In the genomic region with DNA sequence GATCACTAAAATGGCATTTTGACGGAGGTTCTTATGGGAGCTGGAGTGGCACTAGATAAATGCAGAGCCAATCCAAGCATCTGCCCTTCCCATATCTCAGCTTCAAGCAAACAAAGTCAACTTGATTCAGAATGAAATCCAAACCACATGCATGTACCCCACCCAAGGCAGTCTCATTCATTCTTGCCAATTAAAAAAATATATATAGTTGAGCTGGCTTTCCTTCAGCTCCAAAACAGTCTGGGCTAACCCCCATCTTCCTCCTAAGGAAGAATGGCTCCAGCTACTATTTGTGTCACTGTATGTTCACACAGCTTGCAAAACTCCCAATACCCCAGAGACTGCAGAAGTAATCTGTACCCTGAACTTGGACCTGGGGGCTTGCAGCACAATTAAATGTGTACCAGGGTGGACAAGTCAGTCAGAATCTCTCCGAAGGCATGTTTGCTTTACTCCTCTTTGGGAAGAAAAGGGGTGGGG, we compare ENCODE assay signal across 1 cellular context.
TF ChIP-seq lines count a peak whose summit lies in the region.

No MANE protein-coding gene starts in this region.

TF ChIP-seq in H1, 55 proteins besides CTCF, POLR2A, EP300 and RAD21:
- TF ChIP-seq, protein P1, sequence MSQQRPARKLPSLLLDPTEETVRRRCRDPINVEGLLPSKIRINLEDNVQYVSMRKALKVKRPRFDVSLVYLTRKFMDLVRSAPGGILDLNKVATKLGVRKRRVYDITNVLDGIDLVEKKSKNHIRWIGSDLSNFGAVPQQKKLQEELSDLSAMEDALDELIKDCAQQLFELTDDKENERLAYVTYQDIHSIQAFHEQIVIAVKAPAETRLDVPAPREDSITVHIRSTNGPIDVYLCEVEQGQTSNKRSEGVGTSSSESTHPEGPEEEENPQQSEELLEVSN (IDR thresholded peaks at IDR 0.05): no peak
- TF ChIP-seq SAP30 (IDR thresholded peaks at IDR 0.05; ENCODE audit: insufficient read depth, insufficient replicate concordance, low read length): no peak
- TF ChIP-seq TBP (IDR thresholded peaks at IDR 0.05; ENCODE audit: low read depth, low read length): no peak
- TF ChIP-seq JUN (IDR thresholded peaks at IDR 0.05; ENCODE audit: low read depth, low read length): no peak
- TF ChIP-seq RXRA (IDR thresholded peaks at IDR 0.05; ENCODE audit: insufficient read depth, low read depth, low read length): no peak
- TF ChIP-seq RFX5 (IDR thresholded peaks at IDR 0.05; ENCODE audit: borderline replicate concordance, low read depth, low read length): no peak
- no peak for TF ChIP-seq GABPA (IDR thresholded peaks at IDR 0.05; ENCODE audit: borderline replicate concordance, insufficient read depth, low read length)
- no peak for TF ChIP-seq CBX5 (IDR thresholded peaks at IDR 0.05; ENCODE audit: low read depth, low read length)
